20 cellular contexts compared by ENCODE assay signal in the genomic region with DNA sequence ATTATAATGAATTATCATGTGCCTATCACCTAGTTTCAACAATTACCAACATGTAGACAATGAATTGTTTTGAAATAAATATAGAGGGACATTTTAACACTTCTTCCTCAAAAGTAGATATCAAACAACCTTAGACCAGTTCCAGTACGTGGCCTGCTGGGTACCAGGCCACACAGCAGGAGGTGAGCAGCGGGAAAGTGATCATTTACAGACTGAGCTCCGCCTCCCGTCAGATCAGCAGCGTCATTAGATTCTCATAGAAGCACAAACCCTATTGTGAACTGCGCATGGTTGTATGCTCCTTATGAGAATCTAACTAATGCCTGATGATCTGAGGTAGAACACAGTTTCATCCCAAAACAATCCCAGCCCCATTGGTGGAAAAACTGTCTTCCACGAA. TPM values are rescaled to one million over a fixed set of nuclear protein-coding genes. Genes with fewer than 3 reads are reported as not detected.
A peak's percentile ranks its signal among the peaks of the same experiment; 100 is the strongest.
DNase-seq lines count a peak whose midpoint lies in the region; ATAC-seq and TF ChIP-seq lines count a peak whose summit lies in the region.
"Had no signal": no experiment of that assay in that cellular context is flagged by ENCODE, and none has a peak within 500 bp of the region (broad histone marks: within the 10 kb centered on the region; RNA-seq: fewer than 3 reads in every experiment).

No MANE protein-coding gene starts in this region.

- H3K36me3 Mint-ChIP-seq in activated naive CD4-positive, alpha-beta T cell treated with anti-CD3 and anti-CD28 coated beads for 36 hours (ENCODE audit: low read depth) = peaks cover 29% of the 10 kb centered on the region
- peaks cover 9 to 21% of the 10 kb centered on the region in 2 donors for H3K36me3 Mint-ChIP-seq in activated naive CD4-positive, alpha-beta T cell treated with anti-CD3 and anti-CD28 coated beads, Interleukin-2, amount 50 U/mL, for 72 hours
- peaks cover 21% of the 10 kb centered on the region for H3K36me3 Mint-ChIP-seq in neural progenitor cell

- H3K4me1 Mint-ChIP-seq in activated naive CD4-positive, alpha-beta T cell treated with anti-CD3 and anti-CD28 coated beads for 36 hours (ENCODE audit: low read depth) = peaks cover 34% of the 10 kb centered on the region
- peaks cover 9% of the 10 kb centered on the region for H3K4me1 Mint-ChIP-seq in neural progenitor cell

- H3K27me3 Mint-ChIP-seq in activated naive CD4-positive, alpha-beta T cell treated with anti-CD3 and anti-CD28 coated beads for 36 hours (ENCODE audit: low read depth) = no peaks in the 10 kb centered on the region
- H3K27me3 Mint-ChIP-seq in neural progenitor cell (ENCODE audit: insufficient read depth, low read depth) = no peaks in the 10 kb centered on the region

- ATAC-seq in activated naive CD4-positive, alpha-beta T cell treated with anti-CD3 and anti-CD28 coated beads, Interleukin-2, amount 50 U/mL, for 72 hours = no peak
- ATAC-seq in HG02973 (IDR thresholded peaks at IDR 0.05; ENCODE audit: unreplicated experiment) (no peak), HG03565 (IDR thresholded peaks at IDR 0.05; ENCODE audit: unreplicated experiment) (no peak)
- ATAC-seq: A549, HepG2 had no signal

- no peak overlapping the region for H3K4me3 ChIP-seq in neural progenitor cell
- H3K4me3 ChIP-seq: A549, HAP-1 had no signal

- peaks cover 27% of the 10 kb centered on the region for H3K36me3 ChIP-seq in neural progenitor cell

- H3K9me3 ChIP-seq in neural progenitor cell (ENCODE audit: low read depth) = no peaks in the 10 kb centered on the region
- H3K9me3 ChIP-seq: A549, HAP-1 had no signal

- no peak overlapping the region for H2AFZ ChIP-seq in neural progenitor cell (replicated peaks)

- peaks cover 2% of the 10 kb centered on the region for H3K79me2 ChIP-seq in neural progenitor cell (ENCODE audit: low read depth)

- H3K27ac ChIP-seq in neural progenitor cell = no peak overlapping the region
- H3K27ac ChIP-seq: A549, KMS-11 had no signal

- DNase-seq in activated naive CD4-positive, alpha-beta T cell treated with anti-CD3 and anti-CD28 coated beads for 36 hours = no peak
- no peak for DNase-seq in activated naive CD4-positive, alpha-beta T cell treated with anti-CD3 and anti-CD28 coated beads, Interleukin-2, amount 50 U/mL, for 72 hours (ENCODE audit: low spot score in 2 of 2)
- DNase-seq in NCI-H510A (lab: John Stamatoyannopoulos, UW) (peak; percentile 1), brain pericyte (ENCODE audit: low read depth, low spot score) (peak; percentile 1), neural progenitor cell (ENCODE audit: low spot score) (peak; percentile 34), T-helper 2 cell (no peak)
- DNase-seq: C1 segment of cervical spinal cord, DMS 273 treated with DMSO at 0.1 percent for 48 hours, EL, NCI-H1436, NCI-H2029, NCI-H526, RPMI8226, SIG-M5 had no signal

- no peak overlapping the region for H3K9ac ChIP-seq in neural progenitor cell
- H3K9ac ChIP-seq: KMS-11 had no signal

- TF ChIP-seq CTCF in neural progenitor cell (IDR thresholded peaks at IDR 0.05) = no peak

- H3K27me3 ChIP-seq in neural progenitor cell = no peaks in the 10 kb centered on the region

- peak overlapping the region; percentile 35 for H3K27ac Mint-ChIP-seq in activated naive CD4-positive, alpha-beta T cell treated with anti-CD3 and anti-CD28 coated beads for 36 hours
- H3K27ac Mint-ChIP-seq in activated naive CD4-positive, alpha-beta T cell treated with anti-CD3 and anti-CD28 coated beads, Interleukin-2, amount 50 U/mL, for 72 hours = no peak overlapping the region
- H3K27ac Mint-ChIP-seq in neural progenitor cell = no peak overlapping the region

- H4K20me1 ChIP-seq in neural progenitor cell (ENCODE audit: low read depth) = no peaks in the 10 kb centered on the region

- no peaks in the 10 kb centered on the region for H3K4me1 ChIP-seq in neural progenitor cell
- H3K4me1 ChIP-seq: A549, HAP-1 had no signal

- H3K4me2 ChIP-seq in neural progenitor cell = no peak overlapping the region
- H3K4me2 ChIP-seq: A549, KMS-11 had no signal

- CTCF ChIA-PET in activated naive CD4-positive, alpha-beta T cell treated with anti-CD3 and anti-CD28 coated beads for 36 hours (lab: Charles Lee) = no interaction called here

- H3K4me3 Mint-ChIP-seq in activated naive CD4-positive, alpha-beta T cell treated with anti-CD3 and anti-CD28 coated beads for 36 hours = no peak overlapping the region
- H3K4me3 Mint-ChIP-seq in neural progenitor cell = no peak overlapping the region

- no peaks in the 10 kb centered on the region for H3K9me3 Mint-ChIP-seq in activated naive CD4-positive, alpha-beta T cell treated with anti-CD3 and anti-CD28 coated beads for 36 hours
- H3K9me3 Mint-ChIP-seq in activated naive CD4-positive, alpha-beta T cell treated with anti-CD3 and anti-CD28 coated beads, Interleukin-2, amount 50 U/mL, for 72 hours = peaks cover 0 to 7% of the 10 kb centered on the region in 2 donors
- peaks cover 16% of the 10 kb centered on the region for H3K9me3 Mint-ChIP-seq in neural progenitor cell

- H3F3A ChIP-seq in neural progenitor cell (ENCODE audit: low read depth) = no peaks in the 10 kb centered on the region

- intact Hi-C loops in activated naive CD4-positive, alpha-beta T cell treated with anti-CD3 and anti-CD28 coated beads for 36 hours (cut with micrococcal nuclease) = no loop called here

RNA-seq across cellular contexts. Expression of gene BBS7, which starts 6.5 kb away (rescaled TPM):
- 10 to 100 TPM; 16.6 to 19.4 TPM for total RNA-seq in activated naive CD4-positive, alpha-beta T cell treated with anti-CD3 and anti-CD28 coated beads for 36 hours
- total RNA-seq in activated naive CD4-positive, alpha-beta T cell treated with anti-CD3 and anti-CD28 coated beads, Interleukin-2, amount 50 U/mL, for 72 hours = 10 to 100 TPM; 13.9 to 17.6 TPM
- total RNA-seq in neural progenitor cell (ENCODE audit: low replicate concordance) = 26.8 and 39.7 TPM in 2 replicates

RNA-seq across cellular contexts. Expression of gene CCNA2, which starts 40.1 kb away (rescaled TPM):
- total RNA-seq in activated naive CD4-positive, alpha-beta T cell treated with anti-CD3 and anti-CD28 coated beads for 36 hours = 100 to 1,000 TPM; 133 to 138 TPM
- 100 to 1,000 TPM; 105 to 125 TPM for total RNA-seq in activated naive CD4-positive, alpha-beta T cell treated with anti-CD3 and anti-CD28 coated beads, Interleukin-2, amount 50 U/mL, for 72 hours
- total RNA-seq in neural progenitor cell (ENCODE audit: low replicate concordance) = 197 and 254 TPM in 2 replicates

Comparison
In these comparisons a context has a peak if more than half of its experiments do, and no peak if none do; other contexts are left out.
1. DNase-seq: peak in NCI-H510A (single experiment), brain pericyte (single experiment) and neural progenitor cell (single experiment); none in activated naive CD4-positive, alpha-beta T cell treated with anti-CD3 and anti-CD28 coated beads for 36 hours (single experiment), activated naive CD4-positive, alpha-beta T cell treated with anti-CD3 and anti-CD28 coated beads, Interleukin-2, amount 50 U/mL, for 72 hours (0 of 2) and T-helper 2 cell (0 of 5).